ENCODE assay signal across 19 cellular contexts in the genomic region with DNA sequence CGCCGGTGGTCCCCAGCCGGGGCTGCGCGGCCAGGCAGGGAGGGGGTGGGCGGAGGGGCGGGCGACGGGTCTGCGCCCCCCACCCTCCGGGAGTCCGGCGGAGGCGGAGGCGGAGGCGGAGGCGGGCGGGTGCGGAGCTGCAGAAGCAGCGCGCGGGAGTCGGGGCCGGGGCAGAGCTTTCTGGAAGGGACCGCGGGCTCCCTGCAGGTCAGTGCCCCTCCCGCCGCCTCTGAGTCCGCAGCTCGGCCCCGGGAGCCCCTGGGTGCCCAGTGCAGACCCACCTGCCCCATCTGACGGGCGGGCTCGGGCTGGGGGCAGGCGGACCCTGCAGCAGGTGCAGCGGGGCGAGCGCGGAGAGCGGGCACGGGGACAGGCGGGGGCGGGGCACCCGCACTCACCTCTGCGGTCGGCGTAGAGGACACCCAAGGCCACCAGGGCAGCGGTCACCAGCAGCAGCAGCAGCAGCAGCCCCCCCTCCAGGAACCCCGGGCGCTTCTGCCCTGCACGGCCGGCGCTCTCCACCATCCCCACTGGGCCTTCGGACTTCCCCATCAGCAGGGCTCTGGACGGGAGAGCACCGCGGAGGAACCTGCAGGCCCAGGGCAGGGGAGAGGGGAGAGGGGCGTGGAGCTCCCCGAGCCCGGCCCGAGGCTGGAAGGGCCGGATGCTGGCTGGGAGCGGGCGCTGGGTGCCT. TPM values are rescaled to one million over a fixed set of nuclear protein-coding genes. Genes with fewer than 3 reads are reported as not detected.
DNase-seq lines count a peak whose midpoint lies in the region; ATAC-seq and TF ChIP-seq lines count a peak whose summit lies in the region.
"Had no signal": no experiment of that assay in that cellular context is flagged by ENCODE, and none has a peak within 500 bp of the region (broad histone marks: within the 10 kb centered on the region; RNA-seq: fewer than 3 reads in every experiment).

No MANE protein-coding gene starts in this region.

- no peak for DNase-seq in activated T-cell treated with anti-CD3 and anti-CD28 coated beads, Interleukin-2, amount 50 U/mL, for 4 hours
- DNase-seq in activated T-cell treated with anti-CD3 and anti-CD28 coated beads, Interleukin-2, amount 50 U/mL, for 24 hours: no peak
- DNase-seq in PC-3 (no peak), retina (peak; percentile 47), dermis blood vessel endothelial cell (no peak), KG1 (lab: John Stamatoyannopoulos, UW) (no peak)
- DNase-seq: activated CD4-positive, alpha-beta T cell treated with anti-CD3 and anti-CD28 coated beads, Interleukin-2, amount 10 ng/mL, durations not matched to agents 24 days and 14 days; activated naive CD4-positive, alpha-beta T cell treated with anti-CD3 and anti-CD28 coated beads, Interleukin-2, amount 50 U/mL, for 16 hours; cerebellar nuclear complex; DMS53; NCI-H146; NCI-H226; NCI-H82 had no signal

- H3K36me3 ChIP-seq in PC-3 (ENCODE audit: low read depth, low read length): no peaks in the 10 kb centered on the region
- H3K36me3 ChIP-seq: ascending aorta had no signal

- intact Hi-C loops in PC-3 (cut with micrococcal nuclease): no loop called here

- H3F3A ChIP-seq in PC-3 (ENCODE audit: low read length, unreplicated experiment): no peaks in the 10 kb centered on the region

- H4K20me1 ChIP-seq in PC-3 (ENCODE audit: low read length): no peaks in the 10 kb centered on the region

- no peaks in the 10 kb centered on the region for H3K36me3 Mint-ChIP-seq in activated T-cell treated with anti-CD3 and anti-CD28 coated beads, Interleukin-2, amount 50 U/mL, for 4 hours (ENCODE audit: insufficient read depth)
- H3K36me3 Mint-ChIP-seq in activated T-cell treated with anti-CD3 and anti-CD28 coated beads, Interleukin-2, amount 50 U/mL, for 24 hours (ENCODE audit: low read depth): no peaks in the 10 kb centered on the region

- peaks cover 64% of the 10 kb centered on the region for H3K27me3 ChIP-seq in PC-3 (ENCODE audit: low read length)

- no peak overlapping the region for H3K27ac Mint-ChIP-seq in activated T-cell treated with anti-CD3 and anti-CD28 coated beads, Interleukin-2, amount 50 U/mL, for 24 hours
- H3K27ac Mint-ChIP-seq: activated CD4-positive, alpha-beta T cell treated with anti-CD3 and anti-CD28 coated beads, Interleukin-2, amount 10 ng/mL, durations not matched to agents 24 days and 14 days; CD14-positive monocyte; natural killer cell treated with Interleukin-12 subunit alpha and Interleukin-12 subunit beta and Interleukin-15 and Interleukin-18, amount 100 ng/mL, for 72 hours had no signal

- H3K9me3 ChIP-seq in PC-3 (ENCODE audit: low read length): no peaks in the 10 kb centered on the region
- H3K9me3 ChIP-seq in iPS-18c (ENCODE audit: control insufficient read depth, insufficient read depth, low read length): peaks cover 2% of the 10 kb centered on the region
- H3K9me3 ChIP-seq: ascending aorta had no signal

- CTCF ChIA-PET in PC-3 (lab: Charles Lee): no interaction called here

- no peak overlapping the region for H3K9ac ChIP-seq in PC-3 (ENCODE audit: low read length)

- ATAC-seq in activated T-cell treated with anti-CD3 and anti-CD28 coated beads, Interleukin-2, amount 50 U/mL, for 4 hours: peak; percentile 27 to 32
- ATAC-seq in PC-3: peak; percentile 7; the same call in 1 of the 2 replicates
- no peak for ATAC-seq in HG03095 (IDR thresholded peaks at IDR 0.05; ENCODE audit: unreplicated experiment)
- ATAC-seq: natural killer cell treated with Interleukin-12 subunit alpha and Interleukin-12 subunit beta and Interleukin-15 and Interleukin-18, amount 100 ng/mL, for 72 hours had no signal

- POLR2A ChIA-PET in PC-3 (lab: Charles Lee; ENCODE audit: unreplicated experiment): no interaction called here

- no peaks in the 10 kb centered on the region for H3K9me2 ChIP-seq in PC-3 (replicated peaks; ENCODE audit: low read length)

- no peak overlapping the region for H3K27ac ChIP-seq in PC-3 (ENCODE audit: low read length)
- H3K27ac ChIP-seq: ascending aorta, HL-60 had no signal

- H3K4me1 Mint-ChIP-seq in activated T-cell treated with anti-CD3 and anti-CD28 coated beads, Interleukin-2, amount 50 U/mL, for 4 hours (ENCODE audit: low read depth): peaks cover 5% of the 10 kb centered on the region
- H3K4me1 Mint-ChIP-seq in activated T-cell treated with anti-CD3 and anti-CD28 coated beads, Interleukin-2, amount 50 U/mL, for 24 hours (ENCODE audit: low read depth): peaks cover 5% of the 10 kb centered on the region
- H3K4me1 Mint-ChIP-seq: activated CD4-positive, alpha-beta T cell treated with anti-CD3 and anti-CD28 coated beads, Interleukin-2, amount 10 ng/mL, durations not matched to agents 24 days and 14 days; CD14-positive monocyte had no signal

- no peaks in the 10 kb centered on the region for H3K9me3 Mint-ChIP-seq in activated T-cell treated with anti-CD3 and anti-CD28 coated beads, Interleukin-2, amount 50 U/mL, for 4 hours
- peaks cover 7% of the 10 kb centered on the region for H3K9me3 Mint-ChIP-seq in activated T-cell treated with anti-CD3 and anti-CD28 coated beads, Interleukin-2, amount 50 U/mL, for 24 hours

- H2AFZ ChIP-seq in PC-3 (ENCODE audit: low read length): no peak overlapping the region

- no peak overlapping the region for H3K4me2 ChIP-seq in PC-3 (ENCODE audit: low read length)

- H3K79me2 ChIP-seq in PC-3 (ENCODE audit: low read length): no peaks in the 10 kb centered on the region

- no peaks in the 10 kb centered on the region for H3K4me1 ChIP-seq in PC-3 (ENCODE audit: insufficient read depth, low read length)
- H3K4me1 ChIP-seq: ascending aorta had no signal

- H3K4me3 Mint-ChIP-seq in activated T-cell treated with anti-CD3 and anti-CD28 coated beads, Interleukin-2, amount 50 U/mL, for 4 hours: no peak overlapping the region
- no peak overlapping the region for H3K4me3 Mint-ChIP-seq in activated T-cell treated with anti-CD3 and anti-CD28 coated beads, Interleukin-2, amount 50 U/mL, for 24 hours
- H3K4me3 Mint-ChIP-seq: activated CD4-positive, alpha-beta T cell treated with anti-CD3 and anti-CD28 coated beads, Interleukin-2, amount 10 ng/mL, durations not matched to agents 24 days and 14 days; natural killer cell treated with Interleukin-12 subunit alpha and Interleukin-12 subunit beta and Interleukin-15 and Interleukin-18, amount 100 ng/mL, for 72 hours had no signal

- peaks cover 50% of the 10 kb centered on the region for H3K27me3 Mint-ChIP-seq in activated T-cell treated with anti-CD3 and anti-CD28 coated beads, Interleukin-2, amount 50 U/mL, for 4 hours (ENCODE audit: low read depth)
- peaks cover 61% of the 10 kb centered on the region for H3K27me3 Mint-ChIP-seq in activated T-cell treated with anti-CD3 and anti-CD28 coated beads, Interleukin-2, amount 50 U/mL, for 24 hours

- no peak for TF ChIP-seq CTCF in PC-3 (conservative IDR thresholded peaks at IDR 0.05; ENCODE audit: low read depth, low read length)

- H3K4me3 ChIP-seq in PC-3 (ENCODE audit: low read length) (no peak overlapping the region), iPS-18c (ENCODE audit: insufficient read depth, low read depth, low read length) (peak overlapping the region; percentile 43)
- H3K4me3 ChIP-seq: ascending aorta had no signal

- no TSS peak for BruUV-seq in PC-3 (replicated peaks; lab: Mats Ljungman, UMichigan)

RNA-seq across cellular contexts. Expression of a gene that starts 3.7 kb away (rescaled TPM):
- total RNA-seq in activated T-cell treated with anti-CD3 and anti-CD28 coated beads, Interleukin-2, amount 50 U/mL, for 4 hours: under 1 TPM in 2 of 3 donors, not detected in 1; 0.61 to 0.68 TPM
- 1.8 TPM in 1 of 2 replicates, not detected in the other for total RNA-seq in PC-3 (2014; rRNA removed)
- total RNA-seq in dermis blood vessel endothelial cell: 2.0 and 5.4 TPM in 2 replicates
- total RNA-seq: ascending aorta had no signal

RNA-seq across cellular contexts. Expression of a gene that starts 42.5 kb away (rescaled TPM):
- total RNA-seq in activated T-cell treated with anti-CD3 and anti-CD28 coated beads, Interleukin-2, amount 50 U/mL, for 4 hours: 10 to 100 TPM; 33.8 to 42.3 (median 40.8) TPM
- 75.0 and 85.0 TPM in 2 replicates for total RNA-seq in PC-3 (2014; rRNA removed)
- total RNA-seq in dermis blood vessel endothelial cell: 63.0 and 128 TPM in 2 replicates
